ENCODE assay signal across 14 cellular contexts in the genomic region with DNA sequence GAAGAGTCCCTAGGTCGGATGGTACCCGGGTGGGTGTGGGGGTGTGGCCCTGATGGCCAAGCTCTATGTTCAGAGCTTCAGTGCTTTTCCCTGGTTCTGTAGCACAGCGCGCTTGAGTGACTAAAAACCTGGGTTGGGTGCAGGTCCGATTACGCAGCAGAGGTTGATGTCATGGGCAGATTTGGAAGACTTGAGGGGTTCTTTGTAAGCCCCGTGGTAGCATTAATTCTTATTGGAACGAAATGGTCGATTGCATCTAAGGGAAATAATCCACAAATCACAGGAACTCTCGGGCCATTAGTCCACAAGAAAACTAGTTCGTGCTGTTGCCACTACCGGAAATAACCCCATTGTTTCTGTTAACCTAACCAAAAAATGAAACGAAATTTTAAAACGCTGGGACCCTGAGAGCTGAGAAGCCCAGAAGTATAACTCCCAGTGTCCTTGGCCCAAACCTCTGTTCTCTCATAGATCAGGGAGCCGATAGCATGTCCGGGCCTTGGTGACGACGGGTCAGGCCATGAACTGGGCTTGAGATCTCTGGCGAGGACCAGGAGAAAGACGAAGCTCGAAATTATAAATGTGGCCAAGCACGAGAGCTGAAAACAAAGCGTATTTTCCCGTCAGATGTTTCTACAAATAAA. TPM values are rescaled to one million over a fixed set of nuclear protein-coding genes. Genes with fewer than 3 reads are reported as not detected.
DNase-seq lines count a peak whose midpoint lies in the region; ATAC-seq and TF ChIP-seq lines count a peak whose summit lies in the region.
"Had no signal": no experiment of that assay in that cellular context is flagged by ENCODE, and none has a peak within 500 bp of the region (broad histone marks: within the 10 kb centered on the region; RNA-seq: fewer than 3 reads in every experiment).

No MANE protein-coding gene starts in this region.

- no peaks in the 10 kb centered on the region for H3K36me3 Mint-ChIP-seq in activated T-cell treated with anti-CD3 and anti-CD28 coated beads, Interleukin-2, amount 50 U/mL, for 24 hours (ENCODE audit: low read depth)

- peak overlapping the region; percentile 86 for H3K4me3 ChIP-seq in adipocyte (ENCODE audit: low read length)
- H3K4me3 ChIP-seq in muscle layer of duodenum (ENCODE audit: low read depth in 1 of 2, low read length in 2 of 2) = no peak overlapping the region
- H3K4me3 ChIP-seq in tibial artery = peak overlapping the region in 1 of 2 donors; percentile 57
- no peak overlapping the region for H3K4me3 ChIP-seq in mammary epithelial cell (replicated peaks in 1 of 3; ENCODE audit: insufficient read depth in 1 of 3, low read depth in 2 of 3, low read length in 3 of 3)

- peaks cover 47% of the 10 kb centered on the region for H3K4me1 ChIP-seq in adipocyte (ENCODE audit: control insufficient read depth, insufficient read depth, low read length)
- peaks cover 0 to 19% of the 10 kb centered on the region in 2 donors for H3K4me1 ChIP-seq in muscle layer of duodenum (ENCODE audit: control insufficient read depth in 1 of 2, insufficient read depth in 2 of 2, low read length in 2 of 2)
- peaks cover 0 to 39% (median 22%) of the 10 kb centered on the region in 4 donors for H3K4me1 ChIP-seq in tibial artery
- peaks cover 15% of the 10 kb centered on the region for H3K4me1 ChIP-seq in mammary epithelial cell (ENCODE audit: insufficient read depth, low read length)

- CTCF ChIA-PET in mammary epithelial cell (lab: Charles Lee; ENCODE audit: low non-redundant PET) = no interaction called here

- H3K9ac ChIP-seq in adipocyte (ENCODE audit: low read length) = peak overlapping the region; percentile 96
- H3K9ac ChIP-seq in mammary epithelial cell (ENCODE audit: insufficient read depth, low read length) = no peak overlapping the region

- H3K4me3 Mint-ChIP-seq in activated T-cell treated with anti-CD3 and anti-CD28 coated beads, Interleukin-2, amount 50 U/mL, for 24 hours = no peak overlapping the region

- WGBS in mammary epithelial cell (ENCODE audit: low coverage, missing lambda C conversion rate) = 59% methylated on average over 23 of the region's 24 CpGs

- TF ChIP-seq CTCF in tibial artery (IDR thresholded peaks at IDR 0.05) (no peak), mammary epithelial cell (conservative IDR thresholded peaks at IDR 0.05 in 1 of 2, IDR thresholded peaks at IDR 0.05 in 1 of 2; ENCODE audit: extremely low read depth in 1 of 2, insufficient read depth in 1 of 2, low read depth in 1 of 2, low read length in 2 of 2) (no peak)

- peaks cover 95% of the 10 kb centered on the region for H3K27me3 Mint-ChIP-seq in activated T-cell treated with anti-CD3 and anti-CD28 coated beads, Interleukin-2, amount 50 U/mL, for 24 hours

- ATAC-seq in GM21723 (IDR thresholded peaks at IDR 0.05; ENCODE audit: unreplicated experiment) = no peak

- no peaks in the 10 kb centered on the region for H3K9me3 ChIP-seq in adipocyte (ENCODE audit: control insufficient read depth, low read length)
- H3K9me3 ChIP-seq in muscle layer of duodenum (ENCODE audit: control insufficient read depth in 1 of 2, low read length in 2 of 2) = peaks cover 0 to 5% of the 10 kb centered on the region in 2 donors
- H3K9me3 ChIP-seq in tibial artery = no peaks in the 10 kb centered on the region
- H3K9me3 ChIP-seq in mammary epithelial cell (replicated peaks; ENCODE audit: insufficient read depth, low read length) = no peaks in the 10 kb centered on the region
- H3K9me3 ChIP-seq: BE2C had no signal

- no peaks in the 10 kb centered on the region for H3K79me2 ChIP-seq in mammary epithelial cell (ENCODE audit: insufficient read depth, low read length)

- H3K4me2 ChIP-seq in mammary epithelial cell (ENCODE audit: insufficient read depth, low read depth, low read length) = no peak overlapping the region

- DNase-seq in activated T-cell treated with anti-CD3 and anti-CD28 coated beads, Interleukin-2, amount 50 U/mL, for 48 hours = peak; percentile 7 to 14
- DNase-seq in activated T-cell treated with anti-CD3 and anti-CD28 coated beads, Interleukin-2, amount 50 U/mL, for 24 hours = no peak
- DNase-seq in adipocyte (ENCODE audit: low read depth) = no peak
- peak; percentile 19 to 32 for DNase-seq in tibial artery
- DNase-seq in NCI-H1436 treated with DMSO at 0.1 percent for 48 hours (lab: John Stamatoyannopoulos, UW) = no peak
- DNase-seq in mammary epithelial cell = no peak
- DNase-seq: activated T-cell treated with anti-CD3 and anti-CD28 coated beads for 4 hours, BE2C, GDM1, NCI-H146 had no signal

- no TSS peak for BruUV-seq in mammary epithelial cell (replicated peaks; lab: Mats Ljungman, UMichigan)

- peaks cover 29% of the 10 kb centered on the region for H3K4me1 Mint-ChIP-seq in activated T-cell treated with anti-CD3 and anti-CD28 coated beads, Interleukin-2, amount 50 U/mL, for 24 hours (ENCODE audit: low read depth)

- H4K20me1 ChIP-seq in mammary epithelial cell (ENCODE audit: insufficient read depth, low read length) = no peaks in the 10 kb centered on the region

- no peak overlapping the region for H2AFZ ChIP-seq in mammary epithelial cell (ENCODE audit: low read depth, low read length)

- dilution Hi-C loops in mammary epithelial cell (cut with HindIII; ENCODE audit: low sequenced_read_pairs) = loop anchor here (10.0 to 25.0 kb wide), 2 partner anchors 496 to 999 kb away; no protein-coding TSS in a partner anchor

- in situ Hi-C loops in mammary epithelial cell (cut with MboI; ENCODE audit: low sequenced_read_pairs in 2 of 2) = loop anchor here (25.0 kb wide), 1 partner anchor 674 kb away; no protein-coding TSS in a partner anchor

- H3K27ac ChIP-seq in muscle layer of duodenum (ENCODE audit: low read length) (peak overlapping the region; percentile 36), tibial artery (peak overlapping the region; percentile 57 to 60), mammary epithelial cell (ENCODE audit: insufficient read depth, low read depth, low read length) (no peak overlapping the region)

- H3K9me3 Mint-ChIP-seq in activated T-cell treated with anti-CD3 and anti-CD28 coated beads, Interleukin-2, amount 50 U/mL, for 24 hours = no peaks in the 10 kb centered on the region

- H3K27me3 ChIP-seq in adipocyte (replicated peaks; ENCODE audit: control insufficient read depth, insufficient read depth, low read length) = no peaks in the 10 kb centered on the region
- H3K27me3 ChIP-seq in muscle layer of duodenum (ENCODE audit: low read depth, low read length) = peaks cover 75% of the 10 kb centered on the region
- peaks cover 0 to 16% of the 10 kb centered on the region in 2 donors for H3K27me3 ChIP-seq in tibial artery
- peaks cover 31% of the 10 kb centered on the region for H3K27me3 ChIP-seq in mammary epithelial cell (ENCODE audit: insufficient read depth, low read length)
- H3K27me3 ChIP-seq: BE2C had no signal

- H3K27ac Mint-ChIP-seq in activated T-cell treated with anti-CD3 and anti-CD28 coated beads, Interleukin-2, amount 50 U/mL, for 24 hours = no peak overlapping the region

- intact Hi-C loops in tibial artery (cut with DNase I; ENCODE audit: low total_unique reads) = no loop called here
- intact Hi-C loops in mammary epithelial cell (cut with micrococcal nuclease) = no loop called here

- H3K36me3 ChIP-seq in adipocyte (ENCODE audit: control insufficient read depth, insufficient read depth, low read length, severe bottlenecking) = no peaks in the 10 kb centered on the region
- H3K36me3 ChIP-seq in muscle layer of duodenum (ENCODE audit: control insufficient read depth in 1 of 2, insufficient read depth in 2 of 2, low read length in 2 of 2) = no peaks in the 10 kb centered on the region
- no peaks in the 10 kb centered on the region for H3K36me3 ChIP-seq in tibial artery
- no peaks in the 10 kb centered on the region for H3K36me3 ChIP-seq in mammary epithelial cell (ENCODE audit: insufficient read depth, low read length)
- H3K36me3 ChIP-seq: BE2C had no signal

RNA-seq across cellular contexts. Expression of a gene that starts 9.1 kb away (rescaled TPM):
- total RNA-seq in mammary epithelial cell = under 1 TPM in 1 of 2 donors, not detected in 1; 0.16 TPM
- polyA plus RNA-seq in mammary epithelial cell = not detected
- not detected for polyA minus RNA-seq in mammary epithelial cell
- total RNA-seq: chondrocyte, HT-29 had no signal

RNA-seq across cellular contexts. Expression of a gene that starts 12.7 kb away (rescaled TPM):
- total RNA-seq in mammary epithelial cell = not detected
- not detected for polyA plus RNA-seq in mammary epithelial cell
- not detected for polyA minus RNA-seq in mammary epithelial cell
- total RNA-seq: chondrocyte, HT-29 had no signal

RNA-seq across cellular contexts. Expression of a gene that starts 16.1 kb away (rescaled TPM):
- total RNA-seq in mammary epithelial cell = not detected
- polyA plus RNA-seq in mammary epithelial cell = not detected
- polyA minus RNA-seq in mammary epithelial cell = not detected
- total RNA-seq: chondrocyte, HT-29 had no signal

RNA-seq across cellular contexts. Expression of a gene that starts 18.5 kb away (rescaled TPM):
- total RNA-seq in mammary epithelial cell = not detected
- polyA plus RNA-seq in mammary epithelial cell = not detected
- not detected for polyA minus RNA-seq in mammary epithelial cell
- total RNA-seq: chondrocyte, HT-29 had no signal

RNA-seq across cellular contexts. Expression of a gene that starts 22.1 kb away (rescaled TPM):
- total RNA-seq in mammary epithelial cell = not detected
- polyA plus RNA-seq in mammary epithelial cell = not detected
- not detected for polyA minus RNA-seq in mammary epithelial cell
- total RNA-seq: chondrocyte, HT-29 had no signal

Comparison
In these comparisons a context has a peak if more than half of its experiments do, and no peak if none do; other contexts are left out.
1. DNase-seq: peak in activated T-cell treated with anti-CD3 and anti-CD28 coated beads, Interleukin-2, amount 50 U/mL, for 48 hours (2 of 2) and tibial artery (2 of 2); none in activated T-cell treated with anti-CD3 and anti-CD28 coated beads, Interleukin-2, amount 50 U/mL, for 24 hours (single experiment), adipocyte (single experiment), NCI-H1436 treated with DMSO at 0.1 percent for 48 hours (single experiment) and mammary epithelial cell (single experiment).